ENCODE assay signal across 23 cellular contexts in genomic region chr10:83820033-83820432, GRCh38.
"Had no signal": no experiment of that assay in that cellular context is flagged by ENCODE, and none has a peak within 500 bp of the region (broad histone marks: within the 10 kb centered on the region; RNA-seq: fewer than 3 reads in every experiment).

No MANE protein-coding gene starts in this region.

- H3K27me3 Mint-ChIP-seq: activated CD4-positive, alpha-beta memory T cell treated with anti-CD3 and anti-CD28 coated beads, Interleukin-2, amount 10 ng/mL, durations not matched to agents 7 days and 5 days; activated CD8-positive, alpha-beta memory T cell treated with anti-CD3 and anti-CD28 coated beads, Interleukin-2, amount 10 ng/mL, durations not matched to agents 7 days and 5 days; activated naive CD8-positive, alpha-beta T cell treated with anti-CD3 and anti-CD28 coated beads, Interleukin-2, amount 10 ng/mL, durations not matched to agents 7 days and 5 days had no signal

- H3K9ac ChIP-seq: parathyroid adenoma had no signal

- DNase-seq: activated CD4-positive, alpha-beta memory T cell treated with anti-CD3 and anti-CD28 coated beads, Interleukin-2, amount 10 ng/mL, durations not matched to agents 7 days and 5 days; activated CD4-positive, alpha-beta T cell treated with anti-CD3 and anti-CD28 coated beads for 48 hours; activated CD4-positive, CD25-positive, alpha-beta regulatory T cell; activated CD8-positive, alpha-beta memory T cell treated with anti-CD3 and anti-CD28 coated beads, Interleukin-2, amount 10 ng/mL, durations not matched to agents 7 days and 5 days; activated naive CD4-positive, alpha-beta T cell treated with Interleukin-2 at 50 U/mL for 16 hours; activated naive CD8-positive, alpha-beta T cell treated with anti-CD3 and anti-CD28 coated beads, Interleukin-2, amount 10 ng/mL, durations not matched to agents 7 days and 5 days; brain microvascular endothelial cell; cerebellar nuclear complex; cortex of kidney; esophagus squamous epithelium; glutamatergic neuron; kidney; mesendoderm; natural killer cell; stimulated activated CD4-positive, alpha-beta T cell treated with anti-CD3 and anti-CD28 coated beads, Interleukin-12 subunit alpha, Interleukin-12 subunit beta, amount 100 ng/mL, for 4 hours; stimulated activated CD4-positive, alpha-beta T cell treated with anti-CD3 and anti-CD28 coated beads, Interleukin-2, amount 100 ng/mL, for 24 hours; stimulated activated naive CD4-positive, alpha-beta T cell treated with Interleukin-2 at 50 U/mL for 16 hours; T-helper 1 cell; T-helper 9 cell; tibial artery had no signal

- H3K27ac Mint-ChIP-seq: activated CD4-positive, alpha-beta memory T cell treated with anti-CD3 and anti-CD28 coated beads, Interleukin-2, amount 10 ng/mL, durations not matched to agents 7 days and 5 days; activated CD8-positive, alpha-beta memory T cell treated with anti-CD3 and anti-CD28 coated beads, Interleukin-2, amount 10 ng/mL, durations not matched to agents 7 days and 5 days; activated naive CD8-positive, alpha-beta T cell treated with anti-CD3 and anti-CD28 coated beads, Interleukin-2, amount 10 ng/mL, durations not matched to agents 7 days and 5 days; activated T-helper 17 cell treated with anti-CD3 and anti-CD28 coated beads, Interleukin-2, amount 50 U/mL, for 72 hours; natural killer cell had no signal

- H3K27ac ChIP-seq: brain microvascular endothelial cell, esophagus squamous epithelium, neutrophil, parathyroid adenoma, tibial artery had no signal

- H3K4me1 ChIP-seq: esophagus squamous epithelium, parathyroid adenoma had no signal

- H3K4me3 ChIP-seq: esophagus squamous epithelium, tibial artery had no signal

- H3K36me3 ChIP-seq: brain microvascular endothelial cell, esophagus squamous epithelium, neutrophil, tibial artery had no signal

- H3K36me3 Mint-ChIP-seq: activated CD8-positive, alpha-beta memory T cell treated with anti-CD3 and anti-CD28 coated beads, Interleukin-2, amount 10 ng/mL, durations not matched to agents 7 days and 5 days; activated naive CD8-positive, alpha-beta T cell treated with anti-CD3 and anti-CD28 coated beads, Interleukin-2, amount 10 ng/mL, durations not matched to agents 7 days and 5 days; natural killer cell had no signal

- H3K9me3 Mint-ChIP-seq: activated CD4-positive, alpha-beta memory T cell treated with anti-CD3 and anti-CD28 coated beads, Interleukin-2, amount 10 ng/mL, durations not matched to agents 7 days and 5 days; activated T-helper 17 cell treated with anti-CD3 and anti-CD28 coated beads, Interleukin-2, amount 50 U/mL, for 72 hours had no signal

- H3K4me3 Mint-ChIP-seq: activated CD4-positive, alpha-beta memory T cell treated with anti-CD3 and anti-CD28 coated beads, Interleukin-2, amount 10 ng/mL, durations not matched to agents 7 days and 5 days; activated CD8-positive, alpha-beta memory T cell treated with anti-CD3 and anti-CD28 coated beads, Interleukin-2, amount 10 ng/mL, durations not matched to agents 7 days and 5 days; activated naive CD8-positive, alpha-beta T cell treated with anti-CD3 and anti-CD28 coated beads, Interleukin-2, amount 10 ng/mL, durations not matched to agents 7 days and 5 days; activated T-helper 17 cell treated with anti-CD3 and anti-CD28 coated beads, Interleukin-2, amount 50 U/mL, for 72 hours; natural killer cell had no signal

- H3K4me1 Mint-ChIP-seq: activated CD4-positive, alpha-beta memory T cell treated with anti-CD3 and anti-CD28 coated beads, Interleukin-2, amount 10 ng/mL, durations not matched to agents 7 days and 5 days; activated CD8-positive, alpha-beta memory T cell treated with anti-CD3 and anti-CD28 coated beads, Interleukin-2, amount 10 ng/mL, durations not matched to agents 7 days and 5 days; activated naive CD8-positive, alpha-beta T cell treated with anti-CD3 and anti-CD28 coated beads, Interleukin-2, amount 10 ng/mL, durations not matched to agents 7 days and 5 days; activated T-helper 17 cell treated with anti-CD3 and anti-CD28 coated beads, Interleukin-2, amount 50 U/mL, for 72 hours; natural killer cell had no signal

- ATAC-seq: activated CD8-positive, alpha-beta memory T cell treated with anti-CD3 and anti-CD28 coated beads, Interleukin-2, amount 10 ng/mL, durations not matched to agents 7 days and 5 days; activated T-helper 17 cell treated with anti-CD3 and anti-CD28 coated beads, Interleukin-2, amount 50 U/mL, for 72 hours; natural killer cell had no signal

- H3K9me3 ChIP-seq: esophagus squamous epithelium, neutrophil, tibial artery had no signal

- H3K27me3 ChIP-seq: brain microvascular endothelial cell, esophagus squamous epithelium, neutrophil, tibial artery had no signal
